ENCODE assay signal across 25 cellular contexts in the genomic region with DNA sequence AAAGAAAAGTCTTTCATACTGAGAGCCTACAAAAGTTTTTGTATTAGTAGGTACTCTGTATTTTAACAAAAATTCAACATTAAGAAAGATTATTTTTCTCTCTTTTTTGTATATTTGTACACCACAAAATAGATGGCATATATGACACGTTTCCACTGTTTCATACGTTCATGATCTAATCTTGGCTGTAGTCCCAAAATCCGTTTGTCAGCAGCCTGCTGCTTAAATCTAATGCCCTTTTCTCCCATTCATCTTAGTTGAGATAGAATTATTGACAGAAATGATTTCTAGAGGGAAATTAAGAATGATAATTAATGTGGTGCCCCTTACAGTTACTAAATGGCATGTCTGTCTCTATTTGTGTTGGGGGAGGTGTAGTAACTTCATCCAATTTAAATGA.
DNase-seq lines count a peak whose midpoint lies in the region; ATAC-seq and TF ChIP-seq lines count a peak whose summit lies in the region.
"Had no signal": no experiment of that assay in that cellular context is flagged by ENCODE, and none has a peak within 500 bp of the region (broad histone marks: within the 10 kb centered on the region; RNA-seq: fewer than 3 reads in every experiment).

No MANE protein-coding gene starts in this region.

- no peak overlapping the region for H2BK12ac ChIP-seq in mesenchymal stem cell (ENCODE audit: low read length in 2 of 2)

- no peak overlapping the region for H4K91ac ChIP-seq in mesenchymal stem cell (ENCODE audit: low read length)

- ATAC-seq in GM18909 (IDR thresholded peaks at IDR 0.05; ENCODE audit: poor library complexity, unreplicated experiment), result no peak
- ATAC-seq in activated CD4-positive, CD25-positive, alpha-beta regulatory T cell treated with anti-CD3 and anti-CD28 coated beads, Interleukin-2, amount 50 U/mL, for 24 hours, result no peak
- ATAC-seq: HepG2, K562 had no signal

- DNase-seq in DMS 273 (lab: John Stamatoyannopoulos, UW; ENCODE audit: unreplicated experiment) (peak; percentile 2), DMS 273 treated with DMSO at 0.1 percent for 48 hours (lab: John Stamatoyannopoulos, UW) (no peak), NCI-H69 (lab: John Stamatoyannopoulos, UW) (peak; percentile 32), fibroblast of mammary gland (ENCODE audit: low read depth) (peak; percentile 44), mesenchymal stem cell (no peak), DMS79 (lab: John Stamatoyannopoulos, UW) (no peak)
- DNase-seq: Caco-2; CD4-positive, alpha-beta memory T cell; GDM1; HFFc6; MM.1S; NCI-H1092; NCI-H146; NCI-H2171; NCI-H526 treated with DMSO at 0.1 percent for 48 hours; PC-9; RPMI8226; SHP77 had no signal

- H2AFZ ChIP-seq in mesenchymal stem cell (ENCODE audit: low read depth, low read length), result no peak overlapping the region
- H2AFZ ChIP-seq: PC-9 had no signal

- H2AK5ac ChIP-seq in mesenchymal stem cell (ENCODE audit: low read length, severe bottlenecking), result no peak overlapping the region

- H3K27me3 ChIP-seq in mesenchymal stem cell (ENCODE audit: control insufficient read depth in 1 of 2, insufficient read depth in 1 of 2, low read length in 2 of 2), result no peaks in the 10 kb centered on the region
- H3K27me3 ChIP-seq: BLaER1 treated with 17β-estradiol and CSF1 and Interleukin-3, amounts not matched to agents 10 nM and 100 nM had no signal

- H2BK120ac ChIP-seq in mesenchymal stem cell (ENCODE audit: low read depth, low read length), result no peak overlapping the region

- no peak overlapping the region for H3K23ac ChIP-seq in mesenchymal stem cell (ENCODE audit: low read length in 2 of 2)

- no peak overlapping the region for H3K27ac ChIP-seq in mesenchymal stem cell (ENCODE audit: low read length, poor library complexity, severe bottlenecking)
- H3K27ac ChIP-seq: 22Rv1; BLaER1 treated with 17β-estradiol and CSF1 and Interleukin-3, amounts not matched to agents 10 nM and 100 nM; HL-60; PC-9 had no signal

- 89% methylated on average over 3 of the region's 3 CpGs for WGBS in mesenchymal stem cell

- H2BK5ac ChIP-seq in mesenchymal stem cell (ENCODE audit: low read depth, low read length, poor library complexity, severe bottlenecking), result no peak overlapping the region

- no peak overlapping the region for H3K4me3 ChIP-seq in fibroblast of mammary gland (ENCODE audit: control insufficient read depth, low read depth, low read length)
- H3K4me3 ChIP-seq in mesenchymal stem cell (ENCODE audit: insufficient read depth in 1 of 2, low read depth in 1 of 2, low read length in 2 of 2), result no peak overlapping the region
- H3K4me3 ChIP-seq: BLaER1 treated with 17β-estradiol and CSF1 and Interleukin-3, amounts not matched to agents 10 nM and 100 nM; K562; PC-9 had no signal

- H3K4ac ChIP-seq in mesenchymal stem cell (ENCODE audit: low read depth in 1 of 2, low read length in 2 of 2), result no peak overlapping the region

- no peaks in the 10 kb centered on the region for H3K4me1 ChIP-seq in mesenchymal stem cell (ENCODE audit: control insufficient read depth, insufficient read depth, low read depth, low read length)
- H3K4me1 ChIP-seq: BLaER1 treated with 17β-estradiol and CSF1 and Interleukin-3, amounts not matched to agents 10 nM and 100 nM; Caco-2 had no signal

- H3K9ac ChIP-seq in mesenchymal stem cell (ENCODE audit: low read length), result peak overlapping the region; percentile 24
- H3K9ac ChIP-seq: BLaER1 treated with 17β-estradiol and CSF1 and Interleukin-3, amounts not matched to agents 10 nM and 100 nM had no signal

- no peak overlapping the region for H3K4me2 ChIP-seq in mesenchymal stem cell (ENCODE audit: low read length, poor library complexity, severe bottlenecking)
- H3K4me2 ChIP-seq: BLaER1 treated with 17β-estradiol and CSF1 and Interleukin-3, amounts not matched to agents 10 nM and 100 nM; PC-9 had no signal

- no peaks in the 10 kb centered on the region for H3K36me3 ChIP-seq in mesenchymal stem cell (ENCODE audit: control insufficient read depth in 1 of 2, insufficient read depth in 2 of 2, low read depth in 1 of 2, low read length in 2 of 2)
- H3K36me3 ChIP-seq: BLaER1 treated with 17β-estradiol and CSF1 and Interleukin-3, amounts not matched to agents 10 nM and 100 nM had no signal

- H3K18ac ChIP-seq in mesenchymal stem cell (ENCODE audit: low read depth in 1 of 2, low read length in 2 of 2), result no peak overlapping the region

- no peaks in the 10 kb centered on the region for H3K79me1 ChIP-seq in mesenchymal stem cell (replicated peaks; ENCODE audit: low read length, poor library complexity, severe bottlenecking)

- no peak overlapping the region for H3K14ac ChIP-seq in mesenchymal stem cell (ENCODE audit: low read length in 2 of 2)

- TF ChIP-seq CTCF in fibroblast of mammary gland (conservative IDR thresholded peaks at IDR 0.05; ENCODE audit: control insufficient read depth, insufficient read depth, low read depth, low read length), result no peak

- no peak overlapping the region for H4K8ac ChIP-seq in mesenchymal stem cell (ENCODE audit: low read length)

- no peak overlapping the region for H2BK15ac ChIP-seq in mesenchymal stem cell (ENCODE audit: low read depth, poor library complexity, severe bottlenecking)

- no peaks in the 10 kb centered on the region for H3K9me3 ChIP-seq in mesenchymal stem cell (ENCODE audit: control insufficient read depth, low read length)
- H3K9me3 ChIP-seq: BLaER1 treated with 17β-estradiol and CSF1 and Interleukin-3, amounts not matched to agents 10 nM and 100 nM; Caco-2 had no signal

Comparison
In these comparisons a context has a peak if more than half of its experiments do, and no peak if none do; other contexts are left out.
1. DNase-seq: peak in DMS 273 (single experiment), NCI-H69 (single experiment) and fibroblast of mammary gland (single experiment); none in DMS 273 treated with DMSO at 0.1 percent for 48 hours (single experiment), mesenchymal stem cell (single experiment) and DMS79 (single experiment).